ENCODE assay signal across 8 cellular contexts in genomic region chr2:117814417-117815264, GRCh38. TPM values are rescaled to one million over a fixed set of nuclear protein-coding genes. Genes with fewer than 3 reads are reported as not detected.
A peak's percentile ranks its signal among the peaks of the same experiment; 100 is the strongest.
DNase-seq lines count a peak whose midpoint lies in the region; ATAC-seq and TF ChIP-seq lines count a peak whose summit lies in the region.

TSS of gene DDX18 (plus strand) at chr2:117814691. CDS start at chr2:117814778, 87 bp downstream.

- peak within 1 kb of the TSS; percentile 98 to 99 for H3K27ac Mint-ChIP-seq in activated naive CD4-positive, alpha-beta T cell treated with anti-CD3 and anti-CD28 coated beads, Interleukin-2, amount 50 U/mL, for 72 hours

- CTCF ChIA-PET in GM10248 (lab: Yijun Ruan, JAX): interaction anchor here (0.7 to 5.5 kb wide), 46 partner anchors 8 to 414 kb away, joined by 3 to 127 read pairs (median 4); partner anchors contain the start of gene CCDC93

- ATAC-seq in HG02571 (IDR thresholded peaks at IDR 0.05; ENCODE audit: unreplicated experiment): peak; percentile 97
- ATAC-seq in SK-N-SH treated with all-trans-retinoic acid at 6 μM for 48 hours: peak; percentile 99
- peak; percentile 95 to 96 for ATAC-seq in activated naive CD4-positive, alpha-beta T cell treated with anti-CD3 and anti-CD28 coated beads, Interleukin-2, amount 50 U/mL, for 72 hours
- peak; percentile 99 for ATAC-seq in omental fat pad (ENCODE audit: low FRiP score)
- ATAC-seq in thoracic aorta (ENCODE audit: insufficient number of reproducible peaks, low FRiP score, low read depth): peak; percentile 100

- H3K4me3 ChIP-seq in thoracic aorta: peak within 1 kb of the TSS; percentile 94

- H3K9me3 ChIP-seq in thoracic aorta: no peaks in the 10 kb centered on the region

- H3K36me3 ChIP-seq in thoracic aorta: peaks cover 8% of the 10 kb centered on the region

- peak within 1 kb of the TSS; percentile 91 to 93 for H3K27ac ChIP-seq in thoracic aorta

- H3K36me3 Mint-ChIP-seq in activated naive CD4-positive, alpha-beta T cell treated with anti-CD3 and anti-CD28 coated beads, Interleukin-2, amount 50 U/mL, for 72 hours: peaks cover 28 to 44% of the 10 kb centered on the region in 2 donors

- peak; percentile 87 for DNase-seq in GM10248 (ENCODE audit: extremely low spot score)
- peak; percentile 98 for DNase-seq in NCI-H1048 (lab: John Stamatoyannopoulos, UW)
- DNase-seq in activated naive CD4-positive, alpha-beta T cell treated with anti-CD3 and anti-CD28 coated beads, Interleukin-2, amount 50 U/mL, for 72 hours (ENCODE audit: low spot score in 2 of 2): peak; percentile 95 to 98
- DNase-seq in glomerular endothelial cell (ENCODE audit: extremely low read depth, low read depth, low spot score): peak; percentile 94
- DNase-seq in omental fat pad (ENCODE audit: low spot score): peak; percentile 87
- peak; percentile 84 for DNase-seq in thoracic aorta (ENCODE audit: low spot score)

- POLR2A ChIA-PET in GM10248 (lab: Yijun Ruan, JAX): interaction anchor here (1.0 kb wide), 1 partner anchor 188 kb away, joined by 3 read pairs; no protein-coding TSS in a partner anchor

- no peaks in the 10 kb centered on the region for H3K27me3 ChIP-seq in thoracic aorta (replicated peaks; ENCODE audit: insufficient read depth)

- peaks cover 13 to 20% of the 10 kb centered on the region in 2 donors for H3K4me1 ChIP-seq in thoracic aorta (ENCODE audit: control insufficient read depth in 1 of 2, low read depth in 2 of 2)

- no peaks in the 10 kb centered on the region for H3K9me3 Mint-ChIP-seq in activated naive CD4-positive, alpha-beta T cell treated with anti-CD3 and anti-CD28 coated beads, Interleukin-2, amount 50 U/mL, for 72 hours

- TF ChIP-seq CTCF in GM10248 (IDR thresholded peaks at IDR 0.05; ENCODE audit: control extremely low read depth, extremely low read depth, low read depth, missing control alignments) (peak; percentile 99), omental fat pad (IDR thresholded peaks at IDR 0.05) (peak in 2 of 3 donors; percentile 82 to 99), thoracic aorta (IDR thresholded peaks at IDR 0.05) (peak; percentile 92)

TF ChIP-seq in SK-N-SH treated with all-trans-retinoic acid at 6 μM for 48 hours, 23 proteins besides CTCF, POLR2A, EP300 and RAD21:
- no peak for TF ChIP-seq ZNF565 (CRISPR knock-in tag; conservative IDR thresholded peaks at IDR 0.05; ENCODE audit: low read depth)
- 0 out of 2 replicates have a peak, but pooled peaks have one; percentile 24 for TF ChIP-seq ZFP3 (CRISPR knock-in tag; IDR thresholded peaks at IDR 0.05)
- TF ChIP-seq ARNTL (CRISPR knock-in tag; IDR thresholded peaks at IDR 0.05; ENCODE audit: borderline replicate concordance, low read depth): no peak

RNA-seq across cellular contexts. Expression of gene DDX18, which starts in this region (rescaled TPM):
- 100 to 1,000 TPM in 1 of 2 donors, 10 to 100 TPM in 1; 84.1 to 114 TPM for total RNA-seq in activated naive CD4-positive, alpha-beta T cell treated with anti-CD3 and anti-CD28 coated beads, Interleukin-2, amount 50 U/mL, for 72 hours
- total RNA-seq in glomerular endothelial cell (39.1 and 43.2 TPM in 2 replicates), omental fat pad (10 to 100 TPM; 38.2 to 83.3 (median 51.8) TPM), thoracic aorta (10 to 100 TPM; 46.4 to 67.9 TPM)

Comparison
In these comparisons a context has a peak if more than half of its experiments do, and no peak if none do; other contexts are left out.
1. Peak in every context shown above with its lines: DNase-seq, ATAC-seq, H3K4me3 ChIP-seq and H3K27ac ChIP-seq.